1 cellular context compared by ENCODE assay signal in the genomic region with DNA sequence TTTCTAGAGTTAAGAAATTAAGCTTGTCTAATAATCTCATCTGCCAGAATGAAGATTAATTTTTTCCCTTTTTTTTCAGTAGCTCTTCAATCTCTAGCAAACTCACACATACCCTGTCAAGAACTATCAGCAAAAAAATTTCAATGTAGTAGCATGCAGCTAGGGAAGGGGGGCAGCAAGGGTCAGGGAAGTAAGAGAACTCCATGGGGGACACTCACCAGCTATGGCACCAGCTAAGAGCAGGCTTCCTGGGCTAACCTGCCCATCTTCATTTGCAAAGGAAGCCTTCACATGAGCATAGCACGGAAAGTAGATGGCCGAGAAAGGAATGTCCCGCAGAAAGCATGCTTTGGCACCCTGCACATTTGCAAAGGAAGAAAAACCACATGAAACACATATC.
TF ChIP-seq lines count a peak whose summit lies in the region.

No MANE protein-coding gene starts in this region.

TF ChIP-seq in H1, 55 proteins besides CTCF, POLR2A, EP300 and RAD21 (continued from another document):
- TF ChIP-seq MAFK (IDR thresholded peaks at IDR 0.05; ENCODE audit: low read depth, low read length) (no peak), SRF (IDR thresholded peaks at IDR 0.05; ENCODE audit: low read depth, low read length) (no peak), RBBP5 (IDR thresholded peaks at IDR 0.05; ENCODE audit: borderline replicate concordance, low read depth, low read length) (no peak), GTF2F1 (IDR thresholded peaks at IDR 0.05; ENCODE audit: borderline replicate concordance, low read depth, low read length) (no peak), SAP30 (IDR thresholded peaks at IDR 0.05; ENCODE audit: insufficient read depth, insufficient replicate concordance, low read length) (no peak), BRCA1 (IDR thresholded peaks at IDR 0.05; ENCODE audit: low read depth, low read length) (no peak), KDM5A (IDR thresholded peaks at IDR 0.05; ENCODE audit: low read length) (no peak), FOSL1 (IDR thresholded peaks at IDR 0.05; ENCODE audit: insufficient read depth, low read depth, low read length) (no peak), CEBPB (IDR thresholded peaks at IDR 0.05; ENCODE audit: low read depth, low read length) (no peak)
